ENCODE assay signal across 19 cellular contexts in the genomic region with DNA sequence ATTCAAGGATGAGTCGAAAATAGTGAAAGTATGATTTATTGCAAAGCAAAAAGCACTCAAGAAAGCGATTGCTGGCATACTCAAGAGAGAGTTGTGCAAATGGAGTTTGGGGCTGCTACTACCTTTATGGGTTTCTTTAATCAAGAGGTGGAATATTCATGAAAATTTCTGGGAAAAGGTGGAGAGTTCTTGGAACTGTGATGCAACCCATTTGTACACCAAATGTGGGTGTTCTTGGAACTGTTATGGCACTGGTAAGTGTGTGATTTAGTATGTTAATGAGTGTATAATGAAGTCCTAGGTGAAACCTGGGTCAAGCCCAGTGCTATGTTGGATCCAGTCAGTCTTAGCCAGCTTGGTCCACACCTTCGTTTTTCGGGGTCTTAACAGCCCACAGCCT.
"Had no signal": no experiment of that assay in that cellular context is flagged by ENCODE, and none has a peak within 500 bp of the region (broad histone marks: within the 10 kb centered on the region; RNA-seq: fewer than 3 reads in every experiment).

No MANE protein-coding gene starts in this region.

- H3K27me3 Mint-ChIP-seq: activated CD4-positive, alpha-beta T cell treated with anti-CD3 and anti-CD28 coated beads for 36 hours; activated naive CD4-positive, alpha-beta T cell treated with anti-CD3 and anti-CD28 coated beads, Interleukin-2, amount 50 U/mL, for 24 hours; activated naive CD8-positive, alpha-beta T cell treated with anti-CD3 and anti-CD28 coated beads, Interleukin-2, amount 50 U/mL, for 24 hours had no signal

- H3K27me3 ChIP-seq: breast epithelium, left lung, pancreas, sigmoid colon, tibial nerve had no signal

- ATAC-seq: activated CD4-positive, alpha-beta T cell treated with anti-CD3 and anti-CD28 coated beads for 36 hours; activated naive CD8-positive, alpha-beta T cell treated with anti-CD3 and anti-CD28 coated beads, Interleukin-2, amount 50 U/mL, for 24 hours; left lung; lower lobe of right lung; mucosa of descending colon; pancreas had no signal

- H3K27ac Mint-ChIP-seq: activated CD4-positive, alpha-beta T cell treated with anti-CD3 and anti-CD28 coated beads for 36 hours; activated naive CD8-positive, alpha-beta T cell treated with anti-CD3 and anti-CD28 coated beads, Interleukin-2, amount 50 U/mL, for 24 hours had no signal

- H3K4me3 ChIP-seq: breast epithelium, left lung, lower lobe of right lung, mucosa of descending colon, pancreas, prostate gland, sigmoid colon, tibial nerve had no signal

- DNase-seq: activated CD4-positive, alpha-beta T cell treated with anti-CD3 and anti-CD28 coated beads for 36 hours; activated CD4-positive, alpha-beta T cell treated with anti-CD3 and anti-CD28 coated beads, Interleukin-2, amount 50 U/mL, for 4 hours; activated CD4-positive, CD25-positive, alpha-beta regulatory T cell; activated gamma-delta T cell; activated naive CD8-positive, alpha-beta T cell treated with anti-CD3 and anti-CD28 coated beads, Interleukin-2, amount 50 U/mL, for 24 hours; amygdala; central memory CD4-positive, alpha-beta T cell; effector CD8-positive, alpha-beta T cell; left lung; lower lobe of right lung; mucosa of descending colon; pancreas; sigmoid colon; small intestine; stimulated activated naive CD4-positive, alpha-beta T cell treated with Interleukin-2 at 50 U/mL for 16 hours had no signal

- H3K36me3 ChIP-seq: breast epithelium, left lung, lower lobe of right lung, pancreas, prostate gland, sigmoid colon, tibial nerve had no signal

- H3K4me3 Mint-ChIP-seq: activated CD4-positive, alpha-beta T cell treated with anti-CD3 and anti-CD28 coated beads for 36 hours; activated naive CD4-positive, alpha-beta T cell treated with anti-CD3 and anti-CD28 coated beads, Interleukin-2, amount 50 U/mL, for 24 hours; activated naive CD8-positive, alpha-beta T cell treated with anti-CD3 and anti-CD28 coated beads, Interleukin-2, amount 50 U/mL, for 24 hours had no signal

- H3K36me3 Mint-ChIP-seq: activated naive CD4-positive, alpha-beta T cell treated with anti-CD3 and anti-CD28 coated beads, Interleukin-2, amount 50 U/mL, for 24 hours had no signal

- H3K9me3 Mint-ChIP-seq: activated naive CD4-positive, alpha-beta T cell treated with anti-CD3 and anti-CD28 coated beads, Interleukin-2, amount 50 U/mL, for 24 hours; activated naive CD8-positive, alpha-beta T cell treated with anti-CD3 and anti-CD28 coated beads, Interleukin-2, amount 50 U/mL, for 24 hours had no signal

- H3K9me3 ChIP-seq: breast epithelium, left lung, lower lobe of right lung, mucosa of descending colon, pancreas, prostate gland, sigmoid colon, tibial nerve had no signal

- H3K27ac ChIP-seq: breast epithelium, left lung, lower lobe of right lung, pancreas, prostate gland, sigmoid colon, tibial nerve had no signal
